Comparison of ENCODE assay signal across 1 cellular context in the genomic region with DNA sequence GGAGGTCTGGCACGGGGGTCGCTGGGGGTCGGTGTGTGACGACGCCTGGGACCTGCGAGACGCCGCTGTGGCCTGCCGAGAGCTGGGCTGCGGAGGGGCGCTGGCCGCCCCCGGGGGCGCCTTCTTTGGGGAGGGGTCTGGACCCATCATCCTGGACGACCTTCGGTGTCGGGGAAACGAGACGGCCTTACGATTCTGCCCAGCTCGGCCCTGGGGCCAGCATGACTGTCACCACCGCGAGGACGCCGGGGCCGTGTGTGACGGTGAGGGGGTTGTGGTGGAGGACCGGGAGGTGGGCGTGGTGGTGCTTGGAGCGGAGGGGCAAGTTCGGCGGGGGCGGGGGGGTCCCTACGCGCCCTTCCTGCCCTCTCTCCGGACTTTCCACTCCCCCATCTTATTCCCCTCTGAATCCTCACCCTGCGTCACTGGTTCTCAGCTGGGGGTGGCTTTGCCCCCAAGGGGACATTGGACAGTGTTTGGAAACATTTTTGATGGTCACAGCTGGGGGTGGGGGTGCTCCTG.
TF ChIP-seq lines count a peak whose summit lies in the region.

No MANE protein-coding gene starts in this region.

TF ChIP-seq in SK-N-SH treated with all-trans-retinoic acid at 6 μM for 48 hours, 23 proteins besides CTCF, POLR2A, EP300 and RAD21 (continued from another document):
- TF ChIP-seq, protein P1, sequence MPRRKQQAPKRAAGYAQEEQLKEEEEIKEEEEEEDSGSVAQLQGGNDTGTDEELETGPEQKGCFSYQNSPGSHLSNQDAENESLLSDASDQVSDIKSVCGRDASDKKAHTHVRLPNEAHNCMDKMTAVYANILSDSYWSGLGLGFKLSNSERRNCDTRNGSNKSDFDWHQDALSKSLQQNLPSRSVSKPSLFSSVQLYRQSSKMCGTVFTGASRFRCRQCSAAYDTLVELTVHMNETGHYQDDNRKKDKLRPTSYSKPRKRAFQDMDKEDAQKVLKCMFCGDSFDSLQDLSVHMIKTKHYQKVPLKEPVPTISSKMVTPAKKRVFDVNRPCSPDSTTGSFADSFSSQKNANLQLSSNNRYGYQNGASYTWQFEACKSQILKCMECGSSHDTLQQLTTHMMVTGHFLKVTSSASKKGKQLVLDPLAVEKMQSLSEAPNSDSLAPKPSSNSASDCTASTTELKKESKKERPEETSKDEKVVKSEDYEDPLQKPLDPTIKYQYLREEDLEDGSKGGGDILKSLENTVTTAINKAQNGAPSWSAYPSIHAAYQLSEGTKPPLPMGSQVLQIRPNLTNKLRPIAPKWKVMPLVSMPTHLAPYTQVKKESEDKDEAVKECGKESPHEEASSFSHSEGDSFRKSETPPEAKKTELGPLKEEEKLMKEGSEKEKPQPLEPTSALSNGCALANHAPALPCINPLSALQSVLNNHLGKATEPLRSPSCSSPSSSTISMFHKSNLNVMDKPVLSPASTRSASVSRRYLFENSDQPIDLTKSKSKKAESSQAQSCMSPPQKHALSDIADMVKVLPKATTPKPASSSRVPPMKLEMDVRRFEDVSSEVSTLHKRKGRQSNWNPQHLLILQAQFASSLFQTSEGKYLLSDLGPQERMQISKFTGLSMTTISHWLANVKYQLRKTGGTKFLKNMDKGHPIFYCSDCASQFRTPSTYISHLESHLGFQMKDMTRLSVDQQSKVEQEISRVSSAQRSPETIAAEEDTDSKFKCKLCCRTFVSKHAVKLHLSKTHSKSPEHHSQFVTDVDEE (CRISPR knock-in tag; IDR thresholded peaks at IDR 0.05) = no peak
- TF ChIP-seq TOX (CRISPR knock-in tag; IDR thresholded peaks at IDR 0.05; ENCODE audit: borderline replicate concordance) = no peak
- no peak for TF ChIP-seq ZC3H10 (CRISPR knock-in tag; IDR thresholded peaks at IDR 0.05)
- no peak for TF ChIP-seq ISL1 (CRISPR knock-in tag; IDR thresholded peaks at IDR 0.05)
